8 cellular contexts compared by ENCODE assay signal in the genomic region with DNA sequence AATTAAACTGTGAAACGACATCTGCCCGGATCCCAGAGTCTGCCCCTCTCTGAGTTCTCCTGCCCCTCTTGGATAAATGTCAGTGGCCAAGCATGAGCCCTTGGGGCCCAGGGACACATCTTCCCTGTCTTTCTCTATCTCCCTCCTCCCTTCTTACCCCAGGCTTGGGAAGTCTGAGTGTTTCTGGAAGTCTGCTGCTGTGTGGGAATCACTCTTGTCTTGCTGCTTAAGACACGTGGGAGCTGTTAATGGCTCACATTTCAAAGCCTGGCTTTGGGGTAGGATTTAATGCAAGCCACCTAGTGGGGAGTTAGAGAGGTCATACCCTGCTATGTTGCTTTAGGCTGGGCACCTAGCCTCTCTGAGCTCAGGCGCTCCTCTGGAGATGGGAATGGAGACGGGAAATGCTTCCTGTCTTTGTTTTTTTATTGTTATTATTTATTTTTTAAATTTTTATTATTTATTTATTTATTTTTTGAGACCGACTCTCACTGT.
DNase-seq lines count a peak whose midpoint lies in the region; ATAC-seq, FAIRE-seq and TF ChIP-seq lines count a peak whose summit lies in the region.

No MANE protein-coding gene starts in this region.

- RAD21 ChIA-PET in GM12878 (lab: Charles Lee; ENCODE audit: unreplicated experiment): interaction anchor here (1.4 kb wide), 1 partner anchor 216 kb away, joined by 5 read pairs; no protein-coding TSS in a partner anchor

- H3K4me1 ChIP-seq in CD8-positive, alpha-beta memory T cell (ENCODE audit: insufficient read depth, low read length): peaks cover 18% of the 10 kb centered on the region
- H3K4me1 ChIP-seq in GM12878 (ENCODE audit: control insufficient read depth, insufficient read depth, low read length): no peaks in the 10 kb centered on the region

- H3K4me3 ChIP-seq in CD8-positive, alpha-beta memory T cell (ENCODE audit: low read length): no peak overlapping the region
- H3K4me3 ChIP-seq in GM12878: no peak overlapping the region

- no peaks in the 10 kb centered on the region for H3K27me3 ChIP-seq in CD8-positive, alpha-beta memory T cell (ENCODE audit: insufficient read depth, low read length, poor library complexity, severe bottlenecking)
- peaks cover 0 to 15% of the 10 kb centered on the region in 2 experiments; a peak in 3 of 4 replicates for H3K27me3 ChIP-seq in GM12878 (replicated peaks in 1 of 2; ENCODE audit: control insufficient read depth in 2 of 2, insufficient read depth in 2 of 2, low read length in 1 of 2)

- 22% methylated on average over 6 of the region's 6 CpGs for WGBS in GM12878 (ENCODE audit: insufficient coverage, insufficient replicate concordance, low lambda C conversion rate, missing lambda C conversion rate)

- H3K36me3 Mint-ChIP-seq in CD8-positive, alpha-beta memory T cell: no peaks in the 10 kb centered on the region

- no peaks in the 10 kb centered on the region for H3K79me2 ChIP-seq in GM12878 (ENCODE audit: control insufficient read depth, insufficient read depth, low read length)

- CTCF ChIA-PET in CD8-positive, alpha-beta memory T cell (lab: Charles Lee): no interaction called here
- CTCF ChIA-PET in GM12878 (lab: Yijun Ruan, JAX): interaction anchor here (0.7 to 1.5 kb wide), 6 partner anchors 9 to 732 kb away, joined by 3 to 6 read pairs (median 4); no protein-coding TSS in a partner anchor

- TF ChIP-seq RAD21 in GM12878 (IDR thresholded peaks at IDR 0.05; ENCODE audit: insufficient read depth, low read depth, low read length): peak; percentile 48

- POLR2A ChIA-PET in CD8-positive, alpha-beta memory T cell (lab: Charles Lee): no interaction called here
- POLR2A ChIA-PET in GM12878 (lab: Charles Lee): no interaction called here

- intact Hi-C loops in GM12878 (cut with micrococcal nuclease; ENCODE audit: unreplicated experiment): loop anchor here (10.0 kb wide), 1 partner anchor 216 kb away; the partner anchor contains the start of gene CIBAR2

- H4K20me1 ChIP-seq in GM12878 (ENCODE audit: control insufficient read depth, insufficient read depth): no peaks in the 10 kb centered on the region

- no peaks in the 10 kb centered on the region for H3K9me3 ChIP-seq in CD8-positive, alpha-beta memory T cell (ENCODE audit: low read length)
- no peaks in the 10 kb centered on the region; the same call in 2 of the 3 replicates for H3K9me3 ChIP-seq in GM12878 (replicated peaks; ENCODE audit: control insufficient read depth, insufficient read depth, low read length)

- no peak for TF ChIP-seq EP300 in GM12878 (IDR thresholded peaks at IDR 0.05; ENCODE audit: borderline replicate concordance in 1 of 2, control insufficient read depth in 1 of 2, low read depth in 2 of 2, low read length in 2 of 2)

- no peak overlapping the region for H3K9ac ChIP-seq in GM12878 (ENCODE audit: control insufficient read depth, insufficient read depth, low read length)

- no peaks in the 10 kb centered on the region for H3K36me3 ChIP-seq in CD8-positive, alpha-beta memory T cell (ENCODE audit: insufficient read depth, low read length)
- no peaks in the 10 kb centered on the region for H3K36me3 ChIP-seq in GM12878 (ENCODE audit: control insufficient read depth in 2 of 2, insufficient read depth in 2 of 2, low read length in 1 of 2)

- TF ChIP-seq POLR2A in GM12878 (IDR thresholded peaks at IDR 0.05; ENCODE audit: low read depth, low read length) (no peak), GM18505 (IDR thresholded peaks at IDR 0.05; ENCODE audit: borderline replicate concordance, extremely low read depth, insufficient read depth, insufficient read length) (no peak)

- H3K4me3 Mint-ChIP-seq in CD8-positive, alpha-beta memory T cell: no peak overlapping the region

- FAIRE-seq in GM12878 (lab: Jason Lieb, UNC): no peak

- no peaks in the 10 kb centered on the region for H3K9me3 Mint-ChIP-seq in CD8-positive, alpha-beta memory T cell

- TF ChIP-seq CTCF in GM13976 (IDR thresholded peaks at IDR 0.05; ENCODE audit: borderline replicate concordance, control extremely low read depth, extremely low read depth, insufficient read depth, missing control alignments): no peak
- TF ChIP-seq CTCF in GM12878 (IDR thresholded peaks at IDR 0.05 in 2 of 3, conservative IDR thresholded peaks at IDR 0.05 in 1 of 3; ENCODE audit: control insufficient read depth in 2 of 3, extremely low read depth in 1 of 3, insufficient read depth in 1 of 3, low read depth in 3 of 3, low read length in 3 of 3): peak; percentile 37 to 48 (median 38)

- H3K27ac ChIP-seq in CD8-positive, alpha-beta memory T cell (ENCODE audit: low read depth, low read length): peak overlapping the region; percentile 48
- H3K27ac ChIP-seq in GM12878 (ENCODE audit: control insufficient read depth, insufficient read depth): no peak overlapping the region

- H2AFZ ChIP-seq in GM12878 (ENCODE audit: control insufficient read depth, low read depth, low read length): no peak overlapping the region

- no peak overlapping the region for H3K27ac Mint-ChIP-seq in CD8-positive, alpha-beta memory T cell

- peak in 1 of 5 donors; percentile 45 for DNase-seq in CD8-positive, alpha-beta memory T cell
- DNase-seq in GM13976 (ENCODE audit: low spot score) (peak; percentile 71), NCI-H524 treated with DMSO at 0.1 percent for 48 hours (lab: John Stamatoyannopoulos, UW) (peak; percentile 90), GM12878 (ENCODE audit: low read depth, low spot score) (no peak), kidney glomerular epithelial cell (lab: John Stamatoyannopoulos, UW) (peak; percentile 59)
- DNase-seq in activated effector memory CD4-positive, alpha-beta T cell treated with anti-CD3 and anti-CD28 coated beads, Interleukin-2, amount 50 U/mL, for 16 hours: no peak

- ATAC-seq in GM12878 (peak; percentile 87), GM21447 (IDR thresholded peaks at IDR 0.05; ENCODE audit: unreplicated experiment) (no peak), GM18505 (IDR thresholded peaks at IDR 0.05; ENCODE audit: unreplicated experiment) (no peak)

- peaks cover 26 to 53% of the 10 kb centered on the region in 2 donors for H3K27me3 Mint-ChIP-seq in CD8-positive, alpha-beta memory T cell

- no TSS peak for BruUV-seq in GM12878 (replicated peaks; lab: Mats Ljungman, UMichigan)

- H3K4me1 Mint-ChIP-seq in CD8-positive, alpha-beta memory T cell: peaks cover 6 to 19% (median 7%) of the 10 kb centered on the region in 3 donors

- H3K4me2 ChIP-seq in GM12878 (ENCODE audit: control insufficient read depth, insufficient read depth): no peak overlapping the region

- in situ Hi-C loops in GM13976 (cut with MboI; ENCODE audit: low sequenced_read_pairs, unreplicated experiment) (no loop called here), GM12878 (cut with MboI) (no loop called here)

- SMC1A ChIA-PET in GM12878 (lab: Charles Lee; ENCODE audit: uncharacterized antibody, unreplicated experiment): interaction anchor here (1.1 to 1.6 kb wide), 2 partner anchors 22 to 26 kb away, joined by 3 to 5 read pairs; no protein-coding TSS in a partner anchor

TF ChIP-seq in GM12878, 131 proteins besides CTCF, POLR2A, EP300 and RAD21:
- 0 out of 2 replicates have a peak, but pooled peaks have one; percentile 18 for TF ChIP-seq YY1 (IDR thresholded peaks at IDR 0.05; ENCODE audit: low read depth, low read length)
- no peak for TF ChIP-seq SMAD1 (IDR thresholded peaks at IDR 0.05; ENCODE audit: low read depth, partially characterized antibody)
- peak; percentile 49; the same call in 1 of the 2 replicates for TF ChIP-seq SMC3 (IDR thresholded peaks at IDR 0.05; ENCODE audit: borderline replicate concordance, low read length)

Comparison
In these comparisons a context has a peak if more than half of its experiments do, and no peak if none do; other contexts are left out.
1. DNase-seq: peak in GM13976 (single experiment), NCI-H524 treated with DMSO at 0.1 percent for 48 hours (single experiment) and kidney glomerular epithelial cell (single experiment); none in GM12878 (single experiment) and activated effector memory CD4-positive, alpha-beta T cell treated with anti-CD3 and anti-CD28 coated beads, Interleukin-2, amount 50 U/mL, for 16 hours (single experiment).